ENCODE assay signal across 22 cellular contexts in the genomic region with DNA sequence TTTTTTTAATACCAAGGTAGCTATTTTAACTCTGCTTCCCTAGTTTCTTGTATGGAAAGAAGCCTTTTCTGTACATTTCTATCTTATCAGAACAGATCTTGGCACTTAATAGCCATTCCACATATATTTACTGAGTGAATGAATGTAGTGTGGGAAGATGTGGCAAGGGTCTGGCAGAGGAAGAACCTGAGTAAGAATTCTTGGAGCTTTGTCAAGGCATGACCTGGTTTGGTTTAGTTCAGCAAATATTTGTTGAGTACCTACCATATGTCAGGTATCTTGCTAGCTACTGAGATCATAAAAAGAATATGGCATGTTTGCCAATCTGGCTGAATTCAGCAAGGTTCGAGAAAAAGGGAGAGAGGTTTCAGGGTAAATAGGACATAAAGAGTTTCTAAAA. TPM values are rescaled to one million over a fixed set of nuclear protein-coding genes. Genes with fewer than 3 reads are reported as not detected.
DNase-seq lines count a peak whose midpoint lies in the region; ATAC-seq, FAIRE-seq and TF ChIP-seq lines count a peak whose summit lies in the region.
"Had no signal": no experiment of that assay in that cellular context is flagged by ENCODE, and none has a peak within 500 bp of the region (broad histone marks: within the 10 kb centered on the region; RNA-seq: fewer than 3 reads in every experiment).

No MANE protein-coding gene starts in this region.

- 0% methylated on average over 1 of the region's 1 CpG for WGBS in GM23248 (ENCODE audit: low coverage in 1 of 2, low lambda C conversion rate in 2 of 2, missing lambda C conversion rate in 2 of 2), 2 experiments

- in situ Hi-C loops in GM23248 (cut with MboI), result loop anchor here (10.0 kb wide), 1 partner anchor 387 kb away; no protein-coding TSS in a partner anchor

- no peaks in the 10 kb centered on the region for H3K9me3 ChIP-seq in GM23248 (ENCODE audit: low read depth)
- no peaks in the 10 kb centered on the region for H3K9me3 ChIP-seq in mucosa of descending colon
- H3K9me3 ChIP-seq: BLaER1 treated with 17β-estradiol and CSF1 and Interleukin-3, amounts not matched to agents 10 nM and 100 nM; MG63 had no signal

- H3K27me3 ChIP-seq in GM23248 (replicated peaks; ENCODE audit: insufficient read depth) (no peaks in the 10 kb centered on the region), bronchial epithelial cell (ENCODE audit: control insufficient read depth, insufficient read depth, low read length) (no peaks in the 10 kb centered on the region)
- H3K27me3 ChIP-seq: BLaER1 treated with 17β-estradiol and CSF1 and Interleukin-3, amounts not matched to agents 10 nM and 100 nM; MG63 had no signal

- ATAC-seq in mucosa of descending colon, result peak; percentile 71
- ATAC-seq: SK-N-SH treated with all-trans-retinoic acid at 6 μM for 48 hours, T-cell had no signal

- no peak overlapping the region for H3K4me2 ChIP-seq in GM23248 (ENCODE audit: unreplicated experiment)
- H3K4me2 ChIP-seq: BLaER1 treated with 17β-estradiol and CSF1 and Interleukin-3, amounts not matched to agents 10 nM and 100 nM had no signal

- no peaks in the 10 kb centered on the region for H3K4me1 ChIP-seq in GM23248 (ENCODE audit: insufficient read depth)
- no peaks in the 10 kb centered on the region for H3K4me1 ChIP-seq in mucosa of descending colon (ENCODE audit: low read depth)

- no peak for FAIRE-seq in bronchial epithelial cell (lab: Jason Lieb, UNC)
- FAIRE-seq: D721Med, G401.6, HTR-8/SVneo had no signal

- no peaks in the 10 kb centered on the region for H3F3A ChIP-seq in GM23248 (ENCODE audit: insufficient read depth)

- H3K36me3 ChIP-seq in GM23248 (ENCODE audit: low read depth), result no peaks in the 10 kb centered on the region
- H3K36me3 ChIP-seq in bronchial epithelial cell (ENCODE audit: control insufficient read depth, insufficient read depth, low read length), result no peaks in the 10 kb centered on the region
- no peaks in the 10 kb centered on the region for H3K36me3 ChIP-seq in mucosa of descending colon (ENCODE audit: low read depth)
- H3K36me3 ChIP-seq: BLaER1 treated with 17β-estradiol and CSF1 and Interleukin-3, amounts not matched to agents 10 nM and 100 nM; MG63 had no signal

- H3K9ac ChIP-seq in GM23248, result no peak overlapping the region
- H3K9ac ChIP-seq: BLaER1 treated with 17β-estradiol and CSF1 and Interleukin-3, amounts not matched to agents 10 nM and 100 nM had no signal

- DNase-seq in GM23248 (peak; percentile 13), NCI-H226 (peak; percentile 16), bronchial epithelial cell (ENCODE audit: low read depth) (peak; percentile 76), mucosa of descending colon (no peak), NCI-H2107 treated with DMSO at 0.1 percent for 48 hours (lab: John Stamatoyannopoulos, UW; ENCODE audit: unreplicated experiment) (no peak), T-helper 2 cell (no peak), HK-2 (ENCODE audit: unreplicated experiment) (no peak)
- DNase-seq: CD8-positive, alpha-beta memory T cell; H9; IMR-90; MG63; NCI-H1092 treated with DMSO at 0.1 percent for 48 hours; NCI-H1694 treated with DMSO at 0.1 percent for 48 hours; NCI-H774; RPMI8226; SIG-M5; T-cell had no signal

- H2AFZ ChIP-seq in GM23248, result no peak overlapping the region

- intact Hi-C loops in mucosa of descending colon (cut with DNase I, micrococcal nuclease), result loop anchor here in 1 of 2 donors (10.0 kb wide), 1 partner anchor 97 kb away; no protein-coding TSS in a partner anchor

- H3K4me3 ChIP-seq in GM23248 (no peak overlapping the region), bronchial epithelial cell (ENCODE audit: low read depth, low read length) (no peak overlapping the region), mucosa of descending colon (no peak overlapping the region)
- H3K4me3 ChIP-seq: BLaER1 treated with 17β-estradiol and CSF1 and Interleukin-3, amounts not matched to agents 10 nM and 100 nM; MG63 had no signal

- no peaks in the 10 kb centered on the region for H3K79me2 ChIP-seq in GM23248 (ENCODE audit: insufficient read depth)

- no peaks in the 10 kb centered on the region for H3K9me2 ChIP-seq in GM23248 (ENCODE audit: insufficient read depth)

- TF ChIP-seq CTCF in bronchial epithelial cell (IDR thresholded peaks at IDR 0.05; ENCODE audit: insufficient read depth, low read length, severe bottlenecking) (no peak), mucosa of descending colon (IDR thresholded peaks at IDR 0.05) (no peak)

- no peaks in the 10 kb centered on the region for H4K20me1 ChIP-seq in GM23248 (ENCODE audit: insufficient read depth)
- H4K20me1 ChIP-seq: BLaER1 treated with 17β-estradiol and CSF1 and Interleukin-3, amounts not matched to agents 10 nM and 100 nM had no signal

- no peak overlapping the region for H3K27ac ChIP-seq in GM23248
- H3K27ac ChIP-seq: BLaER1 treated with 17β-estradiol and CSF1 and Interleukin-3, amounts not matched to agents 10 nM and 100 nM had no signal

RNA-seq across cellular contexts. Expression of a gene that starts 21.9 kb away (rescaled TPM):
- not detected in 2 replicates for total RNA-seq in GM23248 (2014; rRNA removed; shearing (Covaris generic))
- not detected in 2 replicates for polyA plus RNA-seq in GM23248 (2016; fragmentation: Nextera tagmentation; extraction: Ambion mirVana)
- total RNA-seq in bronchial epithelial cell (not detected in 2 replicates), mucosa of descending colon (10 to 100 TPM in 1 of 3 donors, 1 to 10 TPM in 2; 5.9 to 11.6 (median 6.9) TPM)
- total RNA-seq: CD8-positive, alpha-beta memory T cell; H9; IMR-90 had no signal
- polyA plus RNA-seq: IMR-90 had no signal

Comparison
In these comparisons a context has a peak if more than half of its experiments do, and no peak if none do; other contexts are left out.
1. DNase-seq: peak in GM23248 (single experiment), NCI-H226 (single experiment) and bronchial epithelial cell (single experiment); none in mucosa of descending colon (0 of 3), NCI-H2107 treated with DMSO at 0.1 percent for 48 hours (single experiment), T-helper 2 cell (0 of 5) and HK-2 (single experiment).